In genomic region chr11:74092425-74092824, GRCh38 we compare ENCODE assay signal across 30 cellular contexts.
"Had no signal": no experiment of that assay in that cellular context is flagged by ENCODE, and none has a peak within 500 bp of the region (broad histone marks: within the 10 kb centered on the region; RNA-seq: fewer than 3 reads in every experiment).

No MANE protein-coding gene starts in this region.

- H3K4me3 Mint-ChIP-seq: activated CD4-positive, alpha-beta memory T cell treated with anti-CD3 and anti-CD28 coated beads for 36 hours; activated CD4-positive, alpha-beta T cell treated with anti-CD3 and anti-CD28 coated beads for 36 hours; activated CD4-positive, alpha-beta T cell treated with anti-CD3 and anti-CD28 coated beads, Interleukin-2, amount 10 ng/mL, durations not matched to agents 24 days and 14 days; activated CD8-positive, alpha-beta memory T cell treated with anti-CD3 and anti-CD28 coated beads, Interleukin-2, amount 10 ng/mL, durations not matched to agents 7 days and 5 days; activated CD8-positive, alpha-beta T cell treated with anti-CD3 and anti-CD28 coated beads, Interleukin-2, amount 10 ng/mL, durations not matched to agents 7 days and 5 days; activated naive CD4-positive, alpha-beta T cell treated with anti-CD3 and anti-CD28 coated beads, Interleukin-2, amount 10 ng/mL, durations not matched to agents 7 days and 5 days; activated naive CD8-positive, alpha-beta T cell treated with anti-CD3 and anti-CD28 coated beads for 36 hours; activated naive CD8-positive, alpha-beta T cell treated with anti-CD3 and anti-CD28 coated beads, Interleukin-2, amount 50 U/mL, for 24 hours; activated T-cell treated with anti-CD3 and anti-CD28 coated beads, Interleukin-2, amount 50 U/mL, for 24 hours; activated T-cell treated with anti-CD3 and anti-CD28 coated beads, Interleukin-2, amount 50 U/mL, for 72 hours; effector memory CD8-positive, alpha-beta T cell; T-helper 17 cell; T-helper 2 cell treated with Interferon-gamma antibody and Interleukin-4, amounts not matched to agents 5 μg/mL and 100 μg/mL, for 36 hours had no signal

- H3K9me3 Mint-ChIP-seq: activated CD4-positive, alpha-beta memory T cell treated with anti-CD3 and anti-CD28 coated beads for 36 hours; activated CD4-positive, alpha-beta T cell treated with anti-CD3 and anti-CD28 coated beads, Interleukin-2, amount 10 ng/mL, durations not matched to agents 24 days and 14 days; activated naive CD4-positive, alpha-beta T cell treated with anti-CD3 and anti-CD28 coated beads, Interleukin-2, amount 10 ng/mL, durations not matched to agents 7 days and 5 days; activated naive CD8-positive, alpha-beta T cell treated with anti-CD3 and anti-CD28 coated beads for 36 hours; activated naive CD8-positive, alpha-beta T cell treated with anti-CD3 and anti-CD28 coated beads, Interleukin-2, amount 50 U/mL, for 24 hours; activated T-cell treated with anti-CD3 and anti-CD28 coated beads, Interleukin-2, amount 50 U/mL, for 24 hours; activated T-cell treated with anti-CD3 and anti-CD28 coated beads, Interleukin-2, amount 50 U/mL, for 72 hours; effector memory CD8-positive, alpha-beta T cell; T-helper 2 cell treated with Interferon-gamma antibody and Interleukin-4, amounts not matched to agents 5 μg/mL and 100 μg/mL, for 36 hours had no signal

- H3K27ac Mint-ChIP-seq: activated CD4-positive, alpha-beta memory T cell treated with anti-CD3 and anti-CD28 coated beads for 36 hours; activated CD4-positive, alpha-beta T cell treated with anti-CD3 and anti-CD28 coated beads for 36 hours; activated CD4-positive, alpha-beta T cell treated with anti-CD3 and anti-CD28 coated beads, Interleukin-2, amount 10 ng/mL, durations not matched to agents 24 days and 14 days; activated CD8-positive, alpha-beta memory T cell treated with anti-CD3 and anti-CD28 coated beads, Interleukin-2, amount 10 ng/mL, durations not matched to agents 7 days and 5 days; activated CD8-positive, alpha-beta T cell treated with anti-CD3 and anti-CD28 coated beads, Interleukin-2, amount 10 ng/mL, durations not matched to agents 7 days and 5 days; activated naive CD4-positive, alpha-beta T cell treated with anti-CD3 and anti-CD28 coated beads, Interleukin-2, amount 10 ng/mL, durations not matched to agents 7 days and 5 days; activated naive CD8-positive, alpha-beta T cell treated with anti-CD3 and anti-CD28 coated beads for 36 hours; activated naive CD8-positive, alpha-beta T cell treated with anti-CD3 and anti-CD28 coated beads, Interleukin-2, amount 50 U/mL, for 24 hours; activated T-cell treated with anti-CD3 and anti-CD28 coated beads, Interleukin-2, amount 50 U/mL, for 24 hours; activated T-cell treated with anti-CD3 and anti-CD28 coated beads, Interleukin-2, amount 50 U/mL, for 72 hours; effector memory CD8-positive, alpha-beta T cell; T-helper 17 cell; T-helper 2 cell treated with Interferon-gamma antibody and Interleukin-4, amounts not matched to agents 5 μg/mL and 100 μg/mL, for 36 hours had no signal

- ATAC-seq: activated CD4-positive, alpha-beta T cell treated with anti-CD3 and anti-CD28 coated beads for 36 hours; activated CD8-positive, alpha-beta memory T cell treated with anti-CD3 and anti-CD28 coated beads, Interleukin-2, amount 10 ng/mL, durations not matched to agents 7 days and 5 days; activated CD8-positive, alpha-beta T cell treated with anti-CD3 and anti-CD28 coated beads, Interleukin-2, amount 10 ng/mL, durations not matched to agents 7 days and 5 days; activated naive CD8-positive, alpha-beta T cell treated with anti-CD3 and anti-CD28 coated beads, Interleukin-2, amount 50 U/mL, for 24 hours; activated T-cell treated with anti-CD3 and anti-CD28 coated beads, Interleukin-2, amount 50 U/mL, for 72 hours; body of pancreas; effector memory CD8-positive, alpha-beta T cell; heart left ventricle; T-helper 17 cell had no signal

- H3K27me3 Mint-ChIP-seq: activated CD4-positive, alpha-beta memory T cell treated with anti-CD3 and anti-CD28 coated beads for 36 hours; activated CD4-positive, alpha-beta T cell treated with anti-CD3 and anti-CD28 coated beads for 36 hours; activated CD4-positive, alpha-beta T cell treated with anti-CD3 and anti-CD28 coated beads, Interleukin-2, amount 10 ng/mL, durations not matched to agents 24 days and 14 days; activated CD8-positive, alpha-beta memory T cell treated with anti-CD3 and anti-CD28 coated beads, Interleukin-2, amount 10 ng/mL, durations not matched to agents 7 days and 5 days; activated naive CD4-positive, alpha-beta T cell treated with anti-CD3 and anti-CD28 coated beads, Interleukin-2, amount 10 ng/mL, durations not matched to agents 7 days and 5 days; activated naive CD8-positive, alpha-beta T cell treated with anti-CD3 and anti-CD28 coated beads for 36 hours; activated naive CD8-positive, alpha-beta T cell treated with anti-CD3 and anti-CD28 coated beads, Interleukin-2, amount 50 U/mL, for 24 hours; activated T-cell treated with anti-CD3 and anti-CD28 coated beads, Interleukin-2, amount 50 U/mL, for 24 hours; effector memory CD8-positive, alpha-beta T cell; T-helper 17 cell had no signal

- H3K4me1 Mint-ChIP-seq: activated CD4-positive, alpha-beta T cell treated with anti-CD3 and anti-CD28 coated beads for 36 hours; activated CD4-positive, alpha-beta T cell treated with anti-CD3 and anti-CD28 coated beads, Interleukin-2, amount 10 ng/mL, durations not matched to agents 24 days and 14 days; activated CD8-positive, alpha-beta memory T cell treated with anti-CD3 and anti-CD28 coated beads, Interleukin-2, amount 10 ng/mL, durations not matched to agents 7 days and 5 days; activated naive CD4-positive, alpha-beta T cell treated with anti-CD3 and anti-CD28 coated beads, Interleukin-2, amount 10 ng/mL, durations not matched to agents 7 days and 5 days; activated naive CD8-positive, alpha-beta T cell treated with anti-CD3 and anti-CD28 coated beads for 36 hours; activated naive CD8-positive, alpha-beta T cell treated with anti-CD3 and anti-CD28 coated beads, Interleukin-2, amount 50 U/mL, for 24 hours had no signal

- DNase-seq: activated CD4-positive, alpha-beta memory T cell treated with anti-CD3 and anti-CD28 coated beads for 36 hours; activated CD4-positive, alpha-beta T cell treated with anti-CD3 and anti-CD28 coated beads for 36 hours; activated CD4-positive, alpha-beta T cell treated with anti-CD3 and anti-CD28 coated beads, Interleukin-2, amount 10 ng/mL, durations not matched to agents 24 days and 14 days; activated CD4-positive, CD25-positive, alpha-beta regulatory T cell; activated CD4-positive, CD25-positive, alpha-beta regulatory T cell treated with anti-CD3 and anti-CD28 coated beads, Interleukin-2, amount 50 U/mL, for 72 hours; activated CD8-positive, alpha-beta memory T cell treated with anti-CD3 and anti-CD28 coated beads, Interleukin-2, amount 10 ng/mL, durations not matched to agents 7 days and 5 days; activated CD8-positive, alpha-beta memory T cell treated with anti-CD3 and anti-CD28 coated beads, Interleukin-2, amount 50 U/mL, for 4 hours; activated CD8-positive, alpha-beta T cell treated with anti-CD3 and anti-CD28 coated beads, Interleukin-2, amount 10 ng/mL, durations not matched to agents 7 days and 5 days; activated gamma-delta T cell; activated naive CD4-positive, alpha-beta T cell; activated naive CD4-positive, alpha-beta T cell treated with anti-CD3 and anti-CD28 coated beads, Interleukin-2, amount 10 ng/mL, durations not matched to agents 7 days and 5 days; activated naive CD8-positive, alpha-beta T cell treated with anti-CD3 and anti-CD28 coated beads for 36 hours; activated naive CD8-positive, alpha-beta T cell treated with anti-CD3 and anti-CD28 coated beads, Interleukin-2, amount 50 U/mL, for 24 hours; activated T-cell treated with anti-CD3 and anti-CD28 coated beads, Interleukin-2, amount 50 U/mL, for 24 hours; activated T-cell treated with anti-CD3 and anti-CD28 coated beads, Interleukin-2, amount 50 U/mL, for 72 hours; adrenal gland; amygdala; aorta; body of pancreas; caudate nucleus; cortex of kidney; dermis blood vessel endothelial cell; effector CD4-positive, alpha-beta T cell; effector memory CD8-positive, alpha-beta T cell; esophagus squamous epithelium; heart left ventricle; T-helper 1 cell; T-helper 17 cell; T1000 had no signal
